8 cellular contexts compared by ENCODE assay signal in genomic region chr19:1873524-1874473, GRCh38. TPM values are rescaled to one million over a fixed set of nuclear protein-coding genes. Genes with fewer than 3 reads are reported as not detected.
DNase-seq lines count a peak whose midpoint lies in the region; ATAC-seq and TF ChIP-seq lines count a peak whose summit lies in the region.

No MANE protein-coding gene starts in this region.

- H3K4me1 ChIP-seq in H9 (ENCODE audit: insufficient read depth, low read length) (no peaks in the 10 kb centered on the region; the same call in 1 of the 2 replicates), sigmoid colon (peaks cover 0 to 53% (median 49%) of the 10 kb centered on the region in 4 donors)

- no peak overlapping the region for H3K27ac ChIP-seq in H9 (ENCODE audit: insufficient read length, low read depth, low read length)
- no peak overlapping the region for H3K27ac ChIP-seq in SU-DHL-6 (ENCODE audit: low read depth, low read length)
- H3K27ac ChIP-seq in sigmoid colon = peak overlapping the region; percentile 93 to 99 (median 96)

- peaks cover 0 to 12% (median 2%) of the 10 kb centered on the region in 3 experiments; a peak in 3 of 7 replicates for H3K36me3 Mint-ChIP-seq in H9 (ENCODE audit: insufficient read depth in 1 of 3, low read depth in 3 of 3)

- H3K9ac ChIP-seq in H9 (ENCODE audit: extremely low read depth, insufficient read length, low read length) (no peak overlapping the region), SU-DHL-6 (ENCODE audit: low read length) (peak overlapping the region; percentile 99)

- H2AFZ ChIP-seq in H9 (ENCODE audit: low read length) (no peak overlapping the region), SU-DHL-6 (ENCODE audit: low read depth, low read length, severe bottlenecking) (no peak overlapping the region)

- H3K23ac ChIP-seq in H9 (ENCODE audit: insufficient read length, low read depth, low read length) = no peak overlapping the region

- H3K4me1 Mint-ChIP-seq in H9 = peaks cover 14 to 15% of the 10 kb centered on the region in 2 experiments

- no peak overlapping the region for H2BK15ac ChIP-seq in H9 (ENCODE audit: low read depth, low read length)

- H3K27me3 ChIP-seq in H9 (ENCODE audit: insufficient read depth, low read length) (no peaks in the 10 kb centered on the region), SU-DHL-6 (ENCODE audit: low read length) (no peaks in the 10 kb centered on the region), sigmoid colon (no peaks in the 10 kb centered on the region)

- H3T11ph ChIP-seq in H9 (ENCODE audit: low read length) = no peak overlapping the region

- H3K4me2 ChIP-seq in H9 (ENCODE audit: insufficient read depth, insufficient read length, low read length) = no peak overlapping the region
- peak overlapping the region; percentile 91 for H3K4me2 ChIP-seq in SU-DHL-6 (ENCODE audit: low read depth, low read length, poor library complexity, severe bottlenecking)

- H3K27me3 Mint-ChIP-seq in H9 (ENCODE audit: low read depth) = no peaks in the 10 kb centered on the region

- no peak for TF ChIP-seq EP300 in sigmoid colon (IDR thresholded peaks at IDR 0.05)

- H3K79me2 ChIP-seq in H9 (ENCODE audit: insufficient read depth, low read length) (peaks cover 9% of the 10 kb centered on the region; the same call in 1 of the 2 replicates), SU-DHL-6 (ENCODE audit: insufficient read depth, low read length) (peaks cover 46% of the 10 kb centered on the region)

- no peak overlapping the region for H3K4ac ChIP-seq in H9 (ENCODE audit: low read depth, low read length)

- no peak overlapping the region for H2BK120ac ChIP-seq in H9 (ENCODE audit: low read depth, low read length, poor library complexity, severe bottlenecking)

- peak overlapping the region in 1 of 3 experiments; percentile 55; a peak in 3 of 7 replicates for H3K27ac Mint-ChIP-seq in H9

- H2AK5ac ChIP-seq in H9 (ENCODE audit: insufficient read length, low read length) = no peak overlapping the region

- no CpG with 5 or more reads among the region's 29 CpGs for WGBS in H9 (ENCODE audit: extremely low coverage, insufficient read length, low lambda C conversion rate)
- 78 to 79% methylated on average over 29 of the region's 29 CpGs for WGBS in sigmoid colon, 2 donors

- H3F3A ChIP-seq in SU-DHL-6 (ENCODE audit: insufficient read depth) = no peaks in the 10 kb centered on the region

- peak overlapping the region; percentile 96 for H3K4me3 ChIP-seq in SU-DHL-6 (ENCODE audit: insufficient read depth, low read length, poor library complexity, severe bottlenecking)
- H3K4me3 ChIP-seq in fibroblast of villous mesenchyme (ENCODE audit: low read depth, low read length) = peak overlapping the region; percentile 85
- H3K4me3 ChIP-seq in sigmoid colon = peak overlapping the region in 2 of 4 donors; percentile 11 to 21

- no peak overlapping the region for H2BK12ac ChIP-seq in H9 (ENCODE audit: insufficient read length, low read depth, low read length)

- TF ChIP-seq CTCF in H9 (conservative IDR thresholded peaks at IDR 0.05) (no peak), SU-DHL-6 (IDR thresholded peaks at IDR 0.05; ENCODE audit: insufficient read depth, low read length, poor library complexity, severe bottlenecking) (no peak), fibroblast of villous mesenchyme (IDR thresholded peaks at IDR 0.05; ENCODE audit: insufficient read depth, low read depth, low read length) (no peak), sigmoid colon (IDR thresholded peaks at IDR 0.05) (no peak)

- H4K8ac ChIP-seq in H9 (replicated peaks; ENCODE audit: insufficient read length, low read depth, low read length) = no peak overlapping the region

- no peak overlapping the region for H4K91ac ChIP-seq in H9 (ENCODE audit: insufficient read length, low read depth, low read length)

- intact Hi-C loops in sigmoid colon (cut with DNase I) = no loop called here

- H3K9me2 ChIP-seq in SU-DHL-6 (replicated peaks; ENCODE audit: insufficient read depth, low read length) = no peaks in the 10 kb centered on the region

- no peak overlapping the region for H4K5ac ChIP-seq in H9 (ENCODE audit: insufficient read length, low read depth, low read length)

- peaks cover 21% of the 10 kb centered on the region for H3K23me2 ChIP-seq in H9 (ENCODE audit: insufficient read length, low read depth, low read length, poor library complexity, severe bottlenecking)

- no peaks in the 10 kb centered on the region for H3K36me3 ChIP-seq in SU-DHL-6 (ENCODE audit: low read length)
- peaks cover 0 to 17% (median 0%) of the 10 kb centered on the region in 4 donors for H3K36me3 ChIP-seq in sigmoid colon

- no peak overlapping the region for H3K14ac ChIP-seq in H9 (ENCODE audit: insufficient read depth, low read length)

- no peaks in the 10 kb centered on the region for H4K20me1 ChIP-seq in H9 (ENCODE audit: control insufficient read depth, insufficient read depth, insufficient read length)
- peaks cover 8% of the 10 kb centered on the region for H4K20me1 ChIP-seq in SU-DHL-6 (ENCODE audit: low read depth, low read length)

- peaks cover 10% of the 10 kb centered on the region for H3K79me1 ChIP-seq in H9 (ENCODE audit: insufficient read depth, low read depth, low read length, poor library complexity, severe bottlenecking)

- no peak for TF ChIP-seq POLR2A in sigmoid colon (IDR thresholded peaks at IDR 0.05)

- no peak for ATAC-seq in GM19328 (IDR thresholded peaks at IDR 0.05; ENCODE audit: unreplicated experiment)

- H3K9me3 ChIP-seq in H9 (ENCODE audit: control insufficient read depth, low read depth, low read length) (no peaks in the 10 kb centered on the region), SU-DHL-6 (ENCODE audit: insufficient read depth, low read length) (no peaks in the 10 kb centered on the region), sigmoid colon (no peaks in the 10 kb centered on the region)

- no peaks in the 10 kb centered on the region for H3K9me3 Mint-ChIP-seq in H9

- no peak overlapping the region for H2BK20ac ChIP-seq in H9 (ENCODE audit: low read depth, low read length, poor library complexity, severe bottlenecking)

- H3K56ac ChIP-seq in H9 (ENCODE audit: insufficient read length, low read depth, low read length) = no peak overlapping the region

- peak overlapping the region; percentile 98 to 99 for H3K4me3 Mint-ChIP-seq in H9

- no peak overlapping the region for H2BK5ac ChIP-seq in H9 (ENCODE audit: insufficient read length, low read length)

- H3K18ac ChIP-seq in H9 (ENCODE audit: insufficient read length, low read depth, low read length) = no peak overlapping the region

- DNase-seq in H9 (peak; percentile 30), fibroblast of villous mesenchyme (ENCODE audit: low read depth) (no peak), sigmoid colon (peak; percentile 72), NCI-H2227 (lab: John Stamatoyannopoulos, UW; ENCODE audit: unreplicated experiment) (no peak), Kasumi-1 (lab: John Stamatoyannopoulos, UW) (no peak), pons (ENCODE audit: low spot score) (no peak)

RNA-seq across cellular contexts. Expression of gene KLF16, which starts 10.4 kb away (rescaled TPM):
- total RNA-seq in H9 (2021) (66.5 and 66.8 TPM in 2 replicates), fibroblast of villous mesenchyme (10.4 and 16.8 TPM in 2 replicates), sigmoid colon (10 to 100 TPM in 1 of 4 donors, 1 to 10 TPM in 3; 2.1 to 10.3 (median 4.4) TPM)
- 10 to 100 TPM in 2 of 3 donors, 1 to 10 TPM in 1; 8.4 to 20.5 (median 12.5) TPM for polyA plus RNA-seq in sigmoid colon

RNA-seq across cellular contexts. Expression of gene ABHD17A, which starts 11.5 kb away (rescaled TPM):
- total RNA-seq in H9 (2021) (47.5 and 50.3 TPM in 2 replicates), fibroblast of villous mesenchyme (45.8 and 62.2 TPM in 2 replicates), sigmoid colon (10 to 100 TPM; 86.6 to 97.1 (median 92.7) TPM)
- polyA plus RNA-seq in sigmoid colon = 10 to 100 TPM; 60.7 to 76.3 (median 69.4) TPM

RNA-seq across cellular contexts. Expression of gene REXO1, which starts 25.5 kb away (rescaled TPM):
- 45.6 and 56.8 TPM in 2 replicates for total RNA-seq in H9 (2021)
- total RNA-seq in fibroblast of villous mesenchyme = 11.2 and 15.8 TPM in 2 replicates
- 10 to 100 TPM in 2 of 4 donors, 1 to 10 TPM in 2; 8.6 to 61.8 (median 13.1) TPM for total RNA-seq in sigmoid colon
- polyA plus RNA-seq in sigmoid colon = 10 to 100 TPM in 2 of 3 donors, 1 to 10 TPM in 1; 9.0 to 34.6 (median 11.1) TPM

RNA-seq across cellular contexts. Expression of gene ADAT3, which starts 31.4 kb away (rescaled TPM):
- total RNA-seq in H9 (2021) (12.2 and 12.9 TPM in 2 replicates), fibroblast of villous mesenchyme (3.9 and 4.5 TPM in 2 replicates), sigmoid colon (1 to 10 TPM in 2 of 4 donors, under 1 TPM in 2; 0.33 to 6.2 (median 1.5) TPM)
- polyA plus RNA-seq in sigmoid colon = 10 to 100 TPM in 2 of 3 donors, 1 to 10 TPM in 1; 6.6 to 17.4 (median 13.2) TPM

RNA-seq across cellular contexts. Expression of gene SCAMP4, which starts 31.4 kb away (rescaled TPM):
- total RNA-seq in H9 (2021) (65.0 and 69.0 TPM in 2 replicates), fibroblast of villous mesenchyme (40.6 and 49.2 TPM in 2 replicates), sigmoid colon (10 to 100 TPM; 25.8 to 47.0 (median 31.0) TPM)
- 10 to 100 TPM; 14.4 to 55.4 (median 16.6) TPM for polyA plus RNA-seq in sigmoid colon

Comparison
In these comparisons a context has a peak if more than half of its experiments do, and no peak if none do; other contexts are left out.
1. DNase-seq: peak in H9 (single experiment) and sigmoid colon (single experiment); none in fibroblast of villous mesenchyme (single experiment), NCI-H2227 (single experiment), Kasumi-1 (0 of 2) and pons (single experiment).
2. H3K27ac ChIP-seq: peak in sigmoid colon (4 of 4); none in H9 (single experiment) and SU-DHL-6 (single experiment).